ENCODE assay signal across 10 cellular contexts in genomic region chr7:29565634-29565981, GRCh38. TPM values are rescaled to one million over a fixed set of nuclear protein-coding genes. Genes with fewer than 3 reads are reported as not detected.
DNase-seq lines count a peak whose midpoint lies in the region; ATAC-seq, FAIRE-seq and TF ChIP-seq lines count a peak whose summit lies in the region.
"Had no signal": no experiment of that assay in that cellular context is flagged by ENCODE, and none has a peak within 500 bp of the region (broad histone marks: within the 10 kb centered on the region; RNA-seq: fewer than 3 reads in every experiment).

No MANE protein-coding gene starts in this region.

- intact Hi-C loops in right cardiac atrium (cut with DNase I), result no loop called here
- intact Hi-C loops in natural killer cell (cut with micrococcal nuclease), result no loop called here
- intact Hi-C loops in vagina (cut with DNase I), result loop anchor here (1.0 kb wide), 1 partner anchor 27 kb away; no protein-coding TSS in a partner anchor

- H4K91ac ChIP-seq in H1 (replicated peaks; ENCODE audit: insufficient read length, low read length), result peak overlapping the region; percentile 90

- CTCF ChIA-PET in H1 (lab: Charles Lee; ENCODE audit: partially characterized antibody), result interaction anchor here (0.7 kb wide), 1 partner anchor 69 kb away, joined by 3 read pairs; no protein-coding TSS in a partner anchor

- no peak overlapping the region for H3K14ac ChIP-seq in H1 (ENCODE audit: insufficient read length)

- no peaks in the 10 kb centered on the region for H3K36me3 Mint-ChIP-seq in natural killer cell
- H3K36me3 Mint-ChIP-seq: CD4-positive, CD25-positive, alpha-beta regulatory T cell had no signal

- TF ChIP-seq CTCF in right atrium auricular region (IDR thresholded peaks at IDR 0.05) (no peak), H1 (IDR thresholded peaks at IDR 0.05; ENCODE audit: control extremely low read depth in 1 of 3, insufficient read depth in 1 of 3, low read depth in 1 of 3, low read length in 3 of 3) (no peak), natural killer cell (IDR thresholded peaks at IDR 0.05) (no peak), vagina (IDR thresholded peaks at IDR 0.05) (no peak)

- H2BK15ac ChIP-seq in H1 (ENCODE audit: low read length), result peak overlapping the region; percentile 90; the same call in 1 of the 2 replicates

- H2AFZ ChIP-seq in H1 (ENCODE audit: low read length), result no peak overlapping the region

- H3K27me3 Mint-ChIP-seq in natural killer cell (ENCODE audit: low read depth in 2 of 2), result peaks cover 56 to 85% of the 10 kb centered on the region in 2 donors

- peak overlapping the region; percentile 31 for H3K4me3 Mint-ChIP-seq in natural killer cell

- H3K18ac ChIP-seq in H1 (ENCODE audit: extremely low read depth, low read length), result peak overlapping the region; percentile 80

- in situ Hi-C loops in HAP-1 (cut with MboI; ENCODE audit: low sequenced_read_pairs), result no loop called here

- H3K27ac ChIP-seq in right cardiac atrium (ENCODE audit: low read length) (no peak overlapping the region), right atrium auricular region (no peak overlapping the region), H1 (ENCODE audit: low read depth, low read length) (no peak overlapping the region), vagina (peak overlapping the region; percentile 6)

- TF ChIP-seq EP300 in H1 (IDR thresholded peaks at IDR 0.05; ENCODE audit: borderline replicate concordance in 1 of 2, low read depth in 2 of 2, low read length in 2 of 2), result no peak

- H3K4ac ChIP-seq in H1 (replicated peaks; ENCODE audit: insufficient read length, low read depth, low read length), result no peak overlapping the region

- H3K4me2 ChIP-seq in H1 (ENCODE audit: insufficient read depth in 1 of 2, low read depth in 2 of 2, low read length in 2 of 2), result peak overlapping the region; percentile 92 to 100

- POLR2A ChIA-PET in H1 (lab: Charles Lee; ENCODE audit: partially characterized antibody), result interaction anchor here (0.8 to 1.2 kb wide), 3 partner anchors 9 to 676 kb away, joined by 3 to 4 read pairs (median 3); no protein-coding TSS in a partner anchor

- ATAC-seq in right cardiac atrium (peak in 1 of 2 donors; percentile 10), natural killer cell (no peak), HG02885 (IDR thresholded peaks at IDR 0.05; ENCODE audit: poor library complexity, unreplicated experiment) (no peak)

- H3K4me3 ChIP-seq in right cardiac atrium (ENCODE audit: low read length), result peak overlapping the region; percentile 46
- H3K4me3 ChIP-seq in right atrium auricular region, result peak overlapping the region in 1 of 2 donors; percentile 54
- peak overlapping the region; percentile 72 to 96 (median 84); a peak in 7 of 8 replicates for H3K4me3 ChIP-seq in H1 (ENCODE audit: extremely low read depth in 1 of 4, insufficient read depth in 2 of 4, low read depth in 3 of 4, low read length in 4 of 4)
- peak overlapping the region; percentile 40 to 49 for H3K4me3 ChIP-seq in vagina
- H3K4me3 ChIP-seq in HAP-1, result no peak overlapping the region

- H3K79me1 ChIP-seq in H1 (ENCODE audit: low read depth, low read length), result no peaks in the 10 kb centered on the region

- peak overlapping the region; percentile 71; the same call in 1 of the 2 replicates for H2BK12ac ChIP-seq in H1 (ENCODE audit: low read depth, low read length)

- H3K23ac ChIP-seq in H1 (ENCODE audit: insufficient read length), result no peak overlapping the region

- H4K8ac ChIP-seq in H1 (ENCODE audit: extremely low read depth, insufficient read depth, low read length), result peak overlapping the region; percentile 52; the same call in 1 of the 2 replicates

- FAIRE-seq in H1 (lab: Jason Lieb, UNC), result no peak

- H3K79me2 ChIP-seq in H1 (ENCODE audit: control insufficient read depth in 1 of 2, insufficient read depth in 2 of 2, low read length in 2 of 2), result no peaks in the 10 kb centered on the region

- no peak overlapping the region for H2BK20ac ChIP-seq in H1 (ENCODE audit: low read length)

- 16% methylated on average over 13 of the region's 13 CpGs for WGBS in right cardiac atrium
- 28% methylated on average over 13 of the region's 13 CpGs; no CpG with 5 or more reads in 1 of the 2 experiments for WGBS in H1 (ENCODE audit: extremely low coverage in 1 of 2, insufficient coverage in 1 of 2, insufficient read length in 1 of 2, insufficient replicate concordance in 2 of 2, low coverage in 1 of 2, low lambda C conversion rate in 2 of 2, missing lambda C conversion rate in 1 of 2), 2 experiments

- no peak overlapping the region for H4K5ac ChIP-seq in H1 (ENCODE audit: insufficient read length, low read depth, low read length)

- TF ChIP-seq POLR2A in H1 (IDR thresholded peaks at IDR 0.05; ENCODE audit: control extremely low read depth in 1 of 2, low read depth in 2 of 2, low read length in 2 of 2) (no peak), vagina (IDR thresholded peaks at IDR 0.05) (no peak)

- H3K9ac ChIP-seq in H1 (replicated peaks in 1 of 4; ENCODE audit: extremely low read depth in 1 of 4, low read depth in 3 of 4, low read length in 3 of 4), result no peak overlapping the region

- H2BK5ac ChIP-seq in H1 (ENCODE audit: low read depth, low read length), result no peak overlapping the region

- DNase-seq in right cardiac atrium (peak in 1 of 3 donors; percentile 18), right atrium auricular region (ENCODE audit: low spot score) (no peak), H1 (ENCODE audit: low read depth in 1 of 2, low spot score in 2 of 2) (no peak), natural killer cell (no peak), vagina (ENCODE audit: extremely low spot score in 2 of 2) (no peak), HAP-1 (ENCODE audit: low spot score in 2 of 2) (no peak)
- no peak for DNase-seq in activated CD4-positive, CD25-positive, alpha-beta regulatory T cell (lab: John Stamatoyannopoulos, UW)
- DNase-seq: CD4-positive, CD25-positive, alpha-beta regulatory T cell had no signal

- no peak for TF ChIP-seq RAD21 in H1 (IDR thresholded peaks at IDR 0.05 in 1 of 2, conservative IDR thresholded peaks at IDR 0.05 in 1 of 2; ENCODE audit: low read depth in 2 of 2, low read length in 2 of 2)

- peaks cover 12 to 21% of the 10 kb centered on the region in 2 donors for H3K4me1 Mint-ChIP-seq in natural killer cell

- no peaks in the 10 kb centered on the region for H3K4me1 ChIP-seq in right cardiac atrium (ENCODE audit: control insufficient read depth, insufficient read depth, low read length)
- peaks cover 0 to 35% of the 10 kb centered on the region in 2 donors for H3K4me1 ChIP-seq in right atrium auricular region
- H3K4me1 ChIP-seq in H1 (replicated peaks in 1 of 4; ENCODE audit: control insufficient read depth in 3 of 4, insufficient read depth in 4 of 4, low read length in 3 of 4), result peaks cover 2 to 22% (median 11%) of the 10 kb centered on the region in 4 experiments
- peaks cover 37% of the 10 kb centered on the region for H3K4me1 ChIP-seq in vagina
- peaks cover 17% of the 10 kb centered on the region for H3K4me1 ChIP-seq in HAP-1

- H3K36me3 ChIP-seq in right atrium auricular region (no peaks in the 10 kb centered on the region), H1 (ENCODE audit: control insufficient read depth in 2 of 4, insufficient read depth in 4 of 4, low read length in 3 of 4) (peaks cover 0 to 3% (median 0%) of the 10 kb centered on the region in 4 experiments; a peak in 1 of 8 replicates), vagina (no peaks in the 10 kb centered on the region), HAP-1 (replicated peaks) (peaks cover 3% of the 10 kb centered on the region; the same call in 1 of the 2 replicates)

- no peaks in the 10 kb centered on the region for H3K9me3 Mint-ChIP-seq in natural killer cell

- H3K9me3 ChIP-seq in right cardiac atrium (ENCODE audit: control insufficient read depth, low read length), result no peaks in the 10 kb centered on the region
- H3K9me3 ChIP-seq in right atrium auricular region, result no peaks in the 10 kb centered on the region
- H3K9me3 ChIP-seq in H1 (ENCODE audit: insufficient read depth in 2 of 2, low read depth in 1 of 2, low read length in 1 of 2), result no peaks in the 10 kb centered on the region
- H3K9me3 ChIP-seq in vagina, result no peaks in the 10 kb centered on the region
- no peaks in the 10 kb centered on the region for H3K9me3 ChIP-seq in HAP-1

- H2BK120ac ChIP-seq in H1 (replicated peaks; ENCODE audit: low read depth, low read length), result no peak overlapping the region

- H2AK5ac ChIP-seq in H1 (ENCODE audit: low read depth, low read length), result no peak overlapping the region

- peaks cover 22% of the 10 kb centered on the region for H3K23me2 ChIP-seq in H1 (ENCODE audit: low read depth, low read length)

- no peak overlapping the region for H3K27ac Mint-ChIP-seq in natural killer cell
- H3K27ac Mint-ChIP-seq: CD4-positive, CD25-positive, alpha-beta regulatory T cell had no signal

- H3K56ac ChIP-seq in H1 (replicated peaks; ENCODE audit: insufficient read length, low read depth, low read length), result peak overlapping the region; percentile 3

- no peaks in the 10 kb centered on the region for H3K27me3 ChIP-seq in right cardiac atrium (ENCODE audit: control insufficient read depth, insufficient read depth)
- peaks cover 3 to 10% of the 10 kb centered on the region in 2 donors for H3K27me3 ChIP-seq in right atrium auricular region
- peaks cover 0 to 23% (median 23%) of the 10 kb centered on the region in 4 experiments; a peak in 6 of 7 replicates for H3K27me3 ChIP-seq in H1 (replicated peaks in 1 of 4; ENCODE audit: control insufficient read depth in 3 of 4, extremely low read depth in 1 of 4, insufficient read depth in 3 of 4, low read length in 3 of 4)
- H3K27me3 ChIP-seq in vagina, result no peaks in the 10 kb centered on the region
- H3K27me3 ChIP-seq in HAP-1 (ENCODE audit: low read depth), result no peaks in the 10 kb centered on the region

- no peaks in the 10 kb centered on the region for H4K20me1 ChIP-seq in H1 (replicated peaks in 1 of 2; ENCODE audit: control insufficient read depth in 1 of 2, insufficient read depth in 2 of 2, low read length in 2 of 2)

TF ChIP-seq in H1, 55 proteins besides CTCF, POLR2A, EP300 and RAD21:
- peak; percentile 56; the same call in 1 of the 2 replicates for TF ChIP-seq KDM1A (IDR thresholded peaks at IDR 0.05; ENCODE audit: borderline replicate concordance, low read length)
- TF ChIP-seq TCF12 (IDR thresholded peaks at IDR 0.05; ENCODE audit: low read depth, low read length), result no peak

RNA-seq across cellular contexts. Expression of gene PRR15, which starts 2.0 kb away (rescaled TPM):
- total RNA-seq in right cardiac atrium, result 1 to 10 TPM in 1 of 4 donors, under 1 TPM in 3; 0.49 to 1.5 (median 0.60) TPM
- 0.79 TPM for polyA plus RNA-seq in right cardiac atrium
- total RNA-seq in right atrium auricular region, result 10 to 100 TPM in 1 of 2 donors, 1 to 10 TPM in 1; 4.2 to 26.3 TPM
- total RNA-seq in H1 (2021; fragmentation: NEBNext Ultra II Directional; extraction: Animal tissue kit (Norgen Biotek cat#: 25700)), result 7.9 and 10.1 TPM in 2 replicates
- 4.9 and 8.4 TPM in 2 replicates for polyA plus RNA-seq in H1 (2011; rRNA removed)
- 7.1 TPM for polyA plus RNA-seq in H1 (2011; cell fraction: cytosol; rRNA removed)
- 5.7 TPM for polyA plus RNA-seq in H1 (2011; cell fraction: nucleus; rRNA removed)
- 4.4 to 6.0 TPM (median 5.6 TPM) in 4 replicates for polyA plus RNA-seq in H1 (2012, experiment 1 of 2)
- polyA plus RNA-seq in H1 (2012, experiment 2 of 2), result 8.9 TPM
- 7.3 TPM for polyA plus RNA-seq in H1 (2013, experiment 1 of 2)
- polyA plus RNA-seq in H1 (2013, experiment 2 of 2), result 7.7 TPM
- polyA minus RNA-seq in H1 (2011; rRNA and poly(A)+ RNA removed), result 1.9 and 2.2 TPM in 2 replicates
- 4.4 TPM for polyA minus RNA-seq in H1 (2011; cell fraction: cytosol; rRNA and poly(A)+ RNA removed)
- 4.6 TPM for polyA minus RNA-seq in H1 (2011; cell fraction: nucleus; rRNA and poly(A)+ RNA removed)
- not detected for total RNA-seq in natural killer cell
- not detected for total RNA-seq in vagina
- total RNA-seq: CD4-positive, CD25-positive, alpha-beta regulatory T cell; LHCN-M2 had no signal
- polyA plus RNA-seq: CD4-positive, CD25-positive, alpha-beta regulatory T cell had no signal
